ENCODE assay signal across 14 cellular contexts in the genomic region with DNA sequence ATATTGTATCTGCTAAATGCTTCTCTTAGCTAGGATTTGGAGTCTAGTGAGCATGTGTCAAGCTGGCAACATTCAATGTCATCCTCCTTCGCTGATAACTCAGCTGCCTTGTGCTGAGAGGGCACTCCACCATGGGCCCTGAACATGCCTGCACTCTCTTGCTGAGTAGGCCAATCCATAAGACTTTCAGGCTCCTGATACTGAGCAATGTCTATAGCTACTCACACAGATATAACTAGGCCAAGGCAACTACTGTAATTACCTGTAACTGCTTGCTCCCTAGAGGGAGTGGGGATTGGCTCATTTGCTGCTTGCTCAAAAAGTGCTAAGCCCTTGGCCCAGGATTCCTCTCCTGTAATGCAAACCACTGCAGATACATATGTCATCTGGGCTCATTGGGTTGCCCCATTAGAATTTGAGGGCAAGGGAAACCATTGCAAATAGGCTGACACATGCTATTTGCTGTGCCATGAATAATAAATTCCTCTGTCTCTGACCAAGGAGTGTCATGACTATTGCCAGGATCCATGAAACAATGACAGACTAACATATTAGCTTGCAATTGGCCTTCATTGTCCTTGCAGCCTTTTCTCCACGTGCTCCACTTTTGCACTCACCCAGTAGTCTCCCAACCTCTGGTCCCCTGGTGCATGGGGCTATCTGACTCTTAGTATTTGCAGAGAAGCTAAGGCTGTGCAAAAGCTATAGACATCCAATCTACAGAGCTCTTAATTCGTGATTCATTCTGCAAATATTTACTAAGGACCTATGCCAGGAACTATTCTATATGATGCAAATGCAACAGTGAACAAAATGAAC. TPM values are rescaled to one million over a fixed set of nuclear protein-coding genes. Genes with fewer than 3 reads are reported as not detected.
DNase-seq lines count a peak whose midpoint lies in the region; ATAC-seq, FAIRE-seq and TF ChIP-seq lines count a peak whose summit lies in the region.
"Had no signal": no experiment of that assay in that cellular context is flagged by ENCODE, and none has a peak within 500 bp of the region (broad histone marks: within the 10 kb centered on the region; RNA-seq: fewer than 3 reads in every experiment).

No MANE protein-coding gene starts in this region.

- no peak overlapping the region for H3K9ac ChIP-seq in SK-N-SH

- H3K9me3 ChIP-seq in SK-N-SH = no peaks in the 10 kb centered on the region
- H3K9me3 ChIP-seq: HAP-1, upper lobe of right lung had no signal

- no peaks in the 10 kb centered on the region for H3K9me2 ChIP-seq in SK-N-SH

- H3K27ac ChIP-seq in SK-N-SH (ENCODE audit: low read depth in 2 of 2, low read length in 1 of 2) = no peak overlapping the region
- H3K27ac ChIP-seq: upper lobe of right lung had no signal

- ATAC-seq in HG02759 (IDR thresholded peaks at IDR 0.05; ENCODE audit: unreplicated experiment) = no peak
- no peak for ATAC-seq in activated naive CD8-positive, alpha-beta T cell treated with anti-CD3 and anti-CD28 coated beads, Interleukin-2, amount 50 U/mL, for 24 hours
- no peak for ATAC-seq in HG02852 (IDR thresholded peaks at IDR 0.05; ENCODE audit: unreplicated experiment)
- ATAC-seq: right cardiac atrium, upper lobe of right lung had no signal

- H3K27me3 Mint-ChIP-seq in activated naive CD8-positive, alpha-beta T cell treated with anti-CD3 and anti-CD28 coated beads, Interleukin-2, amount 50 U/mL, for 24 hours = no peaks in the 10 kb centered on the region

- no peaks in the 10 kb centered on the region for H3K79me2 ChIP-seq in SK-N-SH (ENCODE audit: insufficient read depth)

- TF ChIP-seq CTCF in AG10803 (conservative IDR thresholded peaks at IDR 0.05; ENCODE audit: low read length) = no peak
- no peak for TF ChIP-seq CTCF in SK-N-SH (IDR thresholded peaks at IDR 0.05)
- no peak for TF ChIP-seq CTCF in fibroblast of pulmonary artery (IDR thresholded peaks at IDR 0.05; ENCODE audit: low read length, missing control alignments)

- peaks cover 8% of the 10 kb centered on the region for H3F3A ChIP-seq in SK-N-SH (replicated peaks; ENCODE audit: insufficient read depth)

- TF ChIP-seq EP300 in SK-N-SH (IDR thresholded peaks at IDR 0.05; ENCODE audit: borderline replicate concordance in 1 of 2, low read depth in 1 of 2, low read length in 1 of 2) = no peak

- H3K36me3 ChIP-seq in SK-N-SH (replicated peaks in 1 of 2; ENCODE audit: control insufficient read depth in 1 of 2, insufficient read depth in 2 of 2, low read length in 1 of 2) = no peaks in the 10 kb centered on the region
- H3K36me3 ChIP-seq: HAP-1, upper lobe of right lung had no signal

- H3K4me3 ChIP-seq in AG10803 (ENCODE audit: low read length) = no peak overlapping the region
- H3K4me3 ChIP-seq in SK-N-SH (ENCODE audit: low read depth in 2 of 2, low read length in 1 of 2) = no peak overlapping the region
- no peak overlapping the region for H3K4me3 ChIP-seq in fibroblast of pulmonary artery (replicated peaks; ENCODE audit: low read depth, low read length)
- H3K4me3 ChIP-seq: HAP-1, upper lobe of right lung had no signal

- no peak for FAIRE-seq in HTR-8/SVneo (lab: Jason Lieb, UNC)

- H3K36me3 Mint-ChIP-seq in activated naive CD8-positive, alpha-beta T cell treated with anti-CD3 and anti-CD28 coated beads, Interleukin-2, amount 50 U/mL, for 24 hours (ENCODE audit: low read depth) = no peaks in the 10 kb centered on the region
- H3K36me3 Mint-ChIP-seq: activated naive CD4-positive, alpha-beta T cell treated with anti-CD3 and anti-CD28 coated beads, Interleukin-2, amount 50 U/mL, for 72 hours; CD14-positive monocyte had no signal

- peak; percentile 35 for DNase-seq in AG10803 (ENCODE audit: low read depth)
- peak; percentile 35 for DNase-seq in HTR-8/SVneo (ENCODE audit: insufficient read length, low spot score)
- no peak for DNase-seq in SK-N-SH
- DNase-seq in fibroblast of pulmonary artery (ENCODE audit: low read depth) = peak; percentile 44
- DNase-seq in activated naive CD8-positive, alpha-beta T cell treated with anti-CD3 and anti-CD28 coated beads, Interleukin-2, amount 50 U/mL, for 24 hours = no peak
- no peak for DNase-seq in occipital lobe (lab: John Stamatoyannopoulos, UW)
- DNase-seq: Karpas-422, right cardiac atrium, upper lobe of right lung had no signal

- no peaks in the 10 kb centered on the region for H4K20me1 ChIP-seq in SK-N-SH (ENCODE audit: insufficient read depth)

- no peaks in the 10 kb centered on the region for H3K4me1 Mint-ChIP-seq in activated naive CD8-positive, alpha-beta T cell treated with anti-CD3 and anti-CD28 coated beads, Interleukin-2, amount 50 U/mL, for 24 hours
- H3K4me1 Mint-ChIP-seq: CD14-positive monocyte had no signal

- no peaks in the 10 kb centered on the region for H3K9me3 Mint-ChIP-seq in activated naive CD8-positive, alpha-beta T cell treated with anti-CD3 and anti-CD28 coated beads, Interleukin-2, amount 50 U/mL, for 24 hours
- H3K9me3 Mint-ChIP-seq: activated naive CD4-positive, alpha-beta T cell treated with anti-CD3 and anti-CD28 coated beads, Interleukin-2, amount 50 U/mL, for 72 hours had no signal

- POLR2A ChIA-PET in SK-N-SH (lab: Yijun Ruan, JAX) = no interaction called here

- no peak overlapping the region for H3K4me2 ChIP-seq in SK-N-SH

- peaks cover 0 to 6% of the 10 kb centered on the region in 2 experiments; a peak in 1 of 4 replicates for H3K4me1 ChIP-seq in SK-N-SH (ENCODE audit: control insufficient read depth in 1 of 2, insufficient read depth in 2 of 2, low read depth in 1 of 2, low read length in 1 of 2)
- H3K4me1 ChIP-seq: HAP-1, upper lobe of right lung had no signal

- no peak overlapping the region for H3K27ac Mint-ChIP-seq in activated naive CD8-positive, alpha-beta T cell treated with anti-CD3 and anti-CD28 coated beads, Interleukin-2, amount 50 U/mL, for 24 hours
- H3K27ac Mint-ChIP-seq: CD14-positive monocyte had no signal

- TF ChIP-seq RAD21 in SK-N-SH (IDR thresholded peaks at IDR 0.05; ENCODE audit: low read length) = no peak

- H2AFZ ChIP-seq in SK-N-SH (ENCODE audit: low read depth) = no peak overlapping the region

- no peaks in the 10 kb centered on the region for H3K27me3 ChIP-seq in SK-N-SH (ENCODE audit: insufficient read depth)
- H3K27me3 ChIP-seq: upper lobe of right lung had no signal

- no peak overlapping the region for H3K4me3 Mint-ChIP-seq in activated naive CD8-positive, alpha-beta T cell treated with anti-CD3 and anti-CD28 coated beads, Interleukin-2, amount 50 U/mL, for 24 hours
- H3K4me3 Mint-ChIP-seq: CD14-positive monocyte had no signal

- CTCF ChIA-PET in SK-N-SH (lab: Yijun Ruan, JAX) = interaction anchor here (1.0 kb wide), 1 partner anchor 22 kb away, joined by 3 read pairs; no protein-coding TSS in a partner anchor

- WGBS in SK-N-SH (ENCODE audit: low lambda C conversion rate) = 56% methylated on average over 3 of the region's 3 CpGs

TF ChIP-seq in SK-N-SH, 30 proteins besides CTCF, POLR2A, EP300 and RAD21:
- TF ChIP-seq RXRA (IDR thresholded peaks at IDR 0.05; ENCODE audit: borderline replicate concordance, low read depth) = no peak
- no peak for TF ChIP-seq GATA2 (CRISPR knock-in tag; IDR thresholded peaks at IDR 0.05)
- no peak for TF ChIP-seq ELF1 (IDR thresholded peaks at IDR 0.05)
- TF ChIP-seq NFIC (IDR thresholded peaks at IDR 0.05; ENCODE audit: borderline replicate concordance) = peak; percentile 56; the same call in 1 of the 2 replicates
- TF ChIP-seq GABPA (IDR thresholded peaks at IDR 0.05; ENCODE audit: low read depth) = no peak
- TF ChIP-seq, protein P1, sequence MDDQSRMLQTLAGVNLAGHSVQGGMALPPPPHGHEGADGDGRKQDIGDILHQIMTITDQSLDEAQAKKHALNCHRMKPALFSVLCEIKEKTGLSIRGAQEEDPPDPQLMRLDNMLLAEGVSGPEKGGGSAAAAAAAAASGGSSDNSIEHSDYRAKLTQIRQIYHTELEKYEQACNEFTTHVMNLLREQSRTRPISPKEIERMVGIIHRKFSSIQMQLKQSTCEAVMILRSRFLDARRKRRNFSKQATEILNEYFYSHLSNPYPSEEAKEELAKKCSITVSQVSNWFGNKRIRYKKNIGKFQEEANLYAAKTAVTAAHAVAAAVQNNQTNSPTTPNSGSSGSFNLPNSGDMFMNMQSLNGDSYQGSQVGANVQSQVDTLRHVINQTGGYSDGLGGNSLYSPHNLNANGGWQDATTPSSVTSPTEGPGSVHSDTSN (IDR thresholded peaks at IDR 0.05) = 0 out of 2 replicates have a peak, but pooled peaks have one; percentile 15
- TF ChIP-seq FOXJ3 (CRISPR knock-in tag; IDR thresholded peaks at IDR 0.05) = no peak
- peak; percentile 44 for TF ChIP-seq JUND (IDR thresholded peaks at IDR 0.05)
- no peak for TF ChIP-seq EZH2phosphoT487 (IDR thresholded peaks at IDR 0.05; ENCODE audit: borderline replicate concordance, low read depth)

RNA-seq across cellular contexts. Expression of a gene that starts 36.9 kb away (rescaled TPM):
- 10.2 and 14.0 TPM in 2 replicates for polyA plus RNA-seq in SK-N-SH (2012; rRNA removed)
- polyA plus RNA-seq in SK-N-SH (2012; cell fraction: cytosol; rRNA removed) = 15.5 and 15.8 TPM in 2 replicates
- 5.1 and 10.4 TPM in 2 replicates for polyA plus RNA-seq in SK-N-SH (2012; cell fraction: nucleus; rRNA removed)
- total RNA-seq in occipital lobe = 86.4 TPM

Comparison
In these comparisons a context has a peak if more than half of its experiments do, and no peak if none do; other contexts are left out.
1. DNase-seq: peak in AG10803 (single experiment), HTR-8/SVneo (single experiment) and fibroblast of pulmonary artery (single experiment); none in SK-N-SH (single experiment), activated naive CD8-positive, alpha-beta T cell treated with anti-CD3 and anti-CD28 coated beads, Interleukin-2, amount 50 U/mL, for 24 hours (single experiment) and occipital lobe (single experiment).